8 cellular contexts compared by ENCODE assay signal in the genomic region with DNA sequence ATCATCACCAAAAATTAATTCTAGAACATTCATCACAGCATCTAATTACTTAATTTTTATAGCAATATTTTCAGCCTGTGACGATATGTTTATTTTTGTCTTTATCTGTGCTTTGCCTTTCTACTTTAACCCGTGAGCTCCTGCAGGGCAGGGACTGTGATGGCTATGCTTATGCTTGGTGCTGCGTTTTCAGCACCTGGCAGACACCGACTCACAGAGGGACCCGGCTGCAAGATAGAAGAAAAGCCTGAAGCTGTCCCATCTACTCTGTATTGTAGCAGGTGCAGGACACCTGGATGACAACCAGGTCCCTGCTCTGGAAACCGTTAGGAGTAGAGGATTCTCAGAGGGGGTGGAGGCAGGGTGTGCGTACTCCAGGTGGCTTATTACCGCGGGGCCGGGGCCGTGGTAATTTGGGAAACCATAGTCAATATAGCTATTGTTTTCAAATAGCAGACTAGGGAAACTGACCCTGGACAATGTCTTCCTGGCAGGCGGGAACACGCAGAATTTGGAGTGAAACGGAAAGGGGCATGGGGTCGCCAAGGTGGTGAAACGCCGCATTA.
DNase-seq lines count a peak whose midpoint lies in the region; ATAC-seq and TF ChIP-seq lines count a peak whose summit lies in the region.
"Had no signal": no experiment of that assay in that cellular context is flagged by ENCODE, and none has a peak within 500 bp of the region (broad histone marks: within the 10 kb centered on the region; RNA-seq: fewer than 3 reads in every experiment).

No MANE protein-coding gene starts in this region.

- peak overlapping the region; percentile 8; the same call in 1 of the 2 replicates for H3K9ac ChIP-seq in HUES64 (ENCODE audit: low read depth, low read length)
- H3K9ac ChIP-seq in adipocyte (ENCODE audit: low read length), result peak overlapping the region; percentile 29

- H3K36me3 ChIP-seq in HUES64 (ENCODE audit: insufficient read depth, low read length) (no peaks in the 10 kb centered on the region), adipocyte (ENCODE audit: control insufficient read depth, insufficient read depth, low read length, severe bottlenecking) (no peaks in the 10 kb centered on the region), iPS DF 6.9 (ENCODE audit: control insufficient read depth, insufficient read depth, low read length) (no peaks in the 10 kb centered on the region)

- WGBS in HUES64, result 16% methylated on average over 17 of the region's 17 CpGs
- WGBS in iPS DF 6.9 (ENCODE audit: insufficient coverage, insufficient read length), result no CpG with 5 or more reads among the region's 17 CpGs

- intact Hi-C loops in natural killer cell (cut with micrococcal nuclease), result no loop called here

- H3K4me1 ChIP-seq in HUES64 (ENCODE audit: insufficient read depth, low read length) (no peaks in the 10 kb centered on the region), adipocyte (ENCODE audit: control insufficient read depth, insufficient read depth, low read length) (peaks cover 11% of the 10 kb centered on the region), iPS DF 6.9 (ENCODE audit: control insufficient read depth, insufficient read depth, low read length) (peaks cover 1% of the 10 kb centered on the region)

- no peaks in the 10 kb centered on the region for H3K36me3 Mint-ChIP-seq in natural killer cell

- peaks cover 0 to 5% of the 10 kb centered on the region in 2 donors for H3K9me3 Mint-ChIP-seq in natural killer cell

- H3K4me3 Mint-ChIP-seq in natural killer cell, result no peak overlapping the region

- DNase-seq in adipocyte (ENCODE audit: low read depth) (no peak), iPS DF 6.9 (ENCODE audit: low read depth, low spot score) (no peak), natural killer cell (no peak), cerebellar nuclear complex (lab: John Stamatoyannopoulos, UW) (no peak)
- DNase-seq: SHP77 treated with DMSO at 0.1 percent for 48 hours had no signal

- no peaks in the 10 kb centered on the region for H3K4me1 Mint-ChIP-seq in natural killer cell

- H3K27me3 ChIP-seq in HUES64 (ENCODE audit: insufficient read depth, low read length), result peaks cover 60% of the 10 kb centered on the region
- H3K27me3 ChIP-seq in adipocyte (replicated peaks; ENCODE audit: control insufficient read depth, insufficient read depth, low read length), result peaks cover 52% of the 10 kb centered on the region
- peaks cover 31% of the 10 kb centered on the region for H3K27me3 ChIP-seq in iPS DF 6.9 (ENCODE audit: control insufficient read depth, insufficient read depth, low read length)

- peaks cover 36 to 47% of the 10 kb centered on the region in 2 donors for H3K27me3 Mint-ChIP-seq in natural killer cell (ENCODE audit: low read depth in 2 of 2)

- TF ChIP-seq CTCF in natural killer cell (IDR thresholded peaks at IDR 0.05), result no peak

- no peak overlapping the region for H3K27ac Mint-ChIP-seq in natural killer cell

- ATAC-seq in natural killer cell (no peak), HG03045 (IDR thresholded peaks at IDR 0.05; ENCODE audit: unreplicated experiment) (no peak)

- H3K4me3 ChIP-seq in HUES64 (ENCODE audit: low read length) (peak overlapping the region; percentile 62), adipocyte (ENCODE audit: low read length) (peak overlapping the region; percentile 80), iPS DF 6.9 (ENCODE audit: low read length) (peak overlapping the region; percentile 41; the same call in 1 of the 2 replicates), skin epidermis (peak overlapping the region in 4 of 7 experiments; percentile 5 to 43 (median 20))

- H3K27ac ChIP-seq in HUES64 (ENCODE audit: low read depth, low read length), result no peak overlapping the region
- H3K27ac ChIP-seq in iPS DF 6.9 (ENCODE audit: low read length), result no peak overlapping the region
- H3K27ac ChIP-seq in skin epidermis, result no peak overlapping the region

- H3K9me3 ChIP-seq in HUES64 (ENCODE audit: insufficient read depth, low read depth, low read length) (no peaks in the 10 kb centered on the region), adipocyte (ENCODE audit: control insufficient read depth, low read length) (peaks cover 13% of the 10 kb centered on the region), iPS DF 6.9 (ENCODE audit: control insufficient read depth, insufficient read depth, low read length) (no peaks in the 10 kb centered on the region)

Comparison
In these comparisons a context has a peak if more than half of its experiments do, and no peak if none do; other contexts are left out.
1. H3K4me3 ChIP-seq: peak in every context shown above with its lines; median percentile 80 in adipocyte; 62 in HUES64; 41 in iPS DF 6.9; 20 in skin epidermis.